In genomic region chr15:39784125-39784524, GRCh38 we compare ENCODE assay signal across 9 cellular contexts. TPM values are rescaled to one million over a fixed set of nuclear protein-coding genes. Genes with fewer than 3 reads are reported as not detected.
DNase-seq lines count a peak whose midpoint lies in the region; ATAC-seq and TF ChIP-seq lines count a peak whose summit lies in the region.
"Had no signal": no experiment of that assay in that cellular context is flagged by ENCODE, and none has a peak within 500 bp of the region (broad histone marks: within the 10 kb centered on the region; RNA-seq: fewer than 3 reads in every experiment).

No MANE protein-coding gene starts in this region.

- H3K36me3 Mint-ChIP-seq in activated CD8-positive, alpha-beta memory T cell treated with anti-CD3 and anti-CD28 coated beads, Interleukin-2, amount 10 ng/mL, durations not matched to agents 7 days and 5 days: peaks cover 3% of the 10 kb centered on the region
- peaks cover 12% of the 10 kb centered on the region for H3K36me3 Mint-ChIP-seq in stimulated activated effector memory CD8-positive, alpha-beta T cell treated with anti-CD3 and anti-CD28 coated beads, Interleukin-12 subunit alpha, Interleukin-12 subunit beta, amount 100 ng/mL, for 72 hours

- H2AFZ ChIP-seq in SU-DHL-6 (ENCODE audit: low read depth, low read length, severe bottlenecking): no peak overlapping the region

- H3K4me3 ChIP-seq in SU-DHL-6 (ENCODE audit: insufficient read depth, low read length, poor library complexity, severe bottlenecking): peak overlapping the region; percentile 81

- H3K79me2 ChIP-seq in SU-DHL-6 (ENCODE audit: insufficient read depth, low read length): no peaks in the 10 kb centered on the region

- TF ChIP-seq CTCF in SU-DHL-6 (IDR thresholded peaks at IDR 0.05; ENCODE audit: insufficient read depth, low read length, poor library complexity, severe bottlenecking): no peak

- no peak for DNase-seq in activated CD8-positive, alpha-beta memory T cell treated with anti-CD3 and anti-CD28 coated beads, Interleukin-2, amount 10 ng/mL, durations not matched to agents 7 days and 5 days
- no peak for DNase-seq in activated CD8-positive, alpha-beta memory T cell treated with anti-CD3 and anti-CD28 coated beads for 24 hours
- peak; percentile 47 for DNase-seq in fibroblast of peridontal ligament (ENCODE audit: extremely low read depth)
- no peak for DNase-seq in stimulated activated effector memory CD8-positive, alpha-beta T cell treated with anti-CD3 and anti-CD28 coated beads, Interleukin-12 subunit alpha, Interleukin-12 subunit beta, amount 100 ng/mL, for 72 hours (ENCODE audit: low spot score in 2 of 2)
- no peak for DNase-seq in NCI-H446 treated with DMSO at 0.1 percent for 48 hours (lab: John Stamatoyannopoulos, UW)
- no peak for DNase-seq in stimulated activated CD4-positive, alpha-beta T cell treated with anti-CD3 and anti-CD28 coated beads, Interleukin-15, amount 100 ng/mL, for 24 hours
- DNase-seq: MV-4-11 had no signal

- H3K4me1 Mint-ChIP-seq in activated CD8-positive, alpha-beta memory T cell treated with anti-CD3 and anti-CD28 coated beads, Interleukin-2, amount 10 ng/mL, durations not matched to agents 7 days and 5 days: peaks cover 59% of the 10 kb centered on the region
- peaks cover 38% of the 10 kb centered on the region for H3K4me1 Mint-ChIP-seq in stimulated activated effector memory CD8-positive, alpha-beta T cell treated with anti-CD3 and anti-CD28 coated beads, Interleukin-12 subunit alpha, Interleukin-12 subunit beta, amount 100 ng/mL, for 72 hours

- no peaks in the 10 kb centered on the region for H3K27me3 Mint-ChIP-seq in activated CD8-positive, alpha-beta memory T cell treated with anti-CD3 and anti-CD28 coated beads, Interleukin-2, amount 10 ng/mL, durations not matched to agents 7 days and 5 days

- no peaks in the 10 kb centered on the region for H3K9me2 ChIP-seq in SU-DHL-6 (replicated peaks; ENCODE audit: insufficient read depth, low read length)

- no peak for ATAC-seq in activated CD8-positive, alpha-beta memory T cell treated with anti-CD3 and anti-CD28 coated beads, Interleukin-2, amount 10 ng/mL, durations not matched to agents 7 days and 5 days
- no peak for ATAC-seq in stimulated activated effector memory CD8-positive, alpha-beta T cell treated with anti-CD3 and anti-CD28 coated beads, Interleukin-12 subunit alpha, Interleukin-12 subunit beta, amount 100 ng/mL, for 72 hours
- ATAC-seq in HG03439 (IDR thresholded peaks at IDR 0.05; ENCODE audit: unreplicated experiment): no peak

- no peaks in the 10 kb centered on the region for H3K9me3 Mint-ChIP-seq in activated CD8-positive, alpha-beta memory T cell treated with anti-CD3 and anti-CD28 coated beads, Interleukin-2, amount 10 ng/mL, durations not matched to agents 7 days and 5 days (ENCODE audit: low read depth)
- H3K9me3 Mint-ChIP-seq in stimulated activated effector memory CD8-positive, alpha-beta T cell treated with anti-CD3 and anti-CD28 coated beads, Interleukin-12 subunit alpha, Interleukin-12 subunit beta, amount 100 ng/mL, for 72 hours: no peaks in the 10 kb centered on the region

- no peaks in the 10 kb centered on the region for H4K20me1 ChIP-seq in SU-DHL-6 (ENCODE audit: low read depth, low read length)

- peak overlapping the region; percentile 59 for H3K4me2 ChIP-seq in SU-DHL-6 (ENCODE audit: low read depth, low read length, poor library complexity, severe bottlenecking)

- CTCF ChIA-PET in activated CD8-positive, alpha-beta memory T cell treated with anti-CD3 and anti-CD28 coated beads, Interleukin-2, amount 10 ng/mL, durations not matched to agents 7 days and 5 days (lab: Charles Lee): interaction anchor here (0.7 to 1.7 kb wide), 5 partner anchors 73 to 490 kb away, joined by 3 to 4 read pairs (median 4); no protein-coding TSS in a partner anchor

- H3K4me3 Mint-ChIP-seq in activated CD8-positive, alpha-beta memory T cell treated with anti-CD3 and anti-CD28 coated beads, Interleukin-2, amount 10 ng/mL, durations not matched to agents 7 days and 5 days: peak overlapping the region; percentile 91
- H3K4me3 Mint-ChIP-seq in stimulated activated effector memory CD8-positive, alpha-beta T cell treated with anti-CD3 and anti-CD28 coated beads, Interleukin-12 subunit alpha, Interleukin-12 subunit beta, amount 100 ng/mL, for 72 hours: peak overlapping the region; percentile 69

- H3K9ac ChIP-seq in SU-DHL-6 (ENCODE audit: low read length): peak overlapping the region; percentile 70

- H3F3A ChIP-seq in SU-DHL-6 (ENCODE audit: insufficient read depth): peaks cover 4% of the 10 kb centered on the region; the same call in 1 of the 2 replicates

- no peak overlapping the region for H3K27ac ChIP-seq in SU-DHL-6 (ENCODE audit: low read depth, low read length)

- no peaks in the 10 kb centered on the region for H3K27me3 ChIP-seq in SU-DHL-6 (ENCODE audit: low read length)

- H3K27ac Mint-ChIP-seq in activated CD8-positive, alpha-beta memory T cell treated with anti-CD3 and anti-CD28 coated beads, Interleukin-2, amount 10 ng/mL, durations not matched to agents 7 days and 5 days: peak overlapping the region; percentile 77
- H3K27ac Mint-ChIP-seq in stimulated activated effector memory CD8-positive, alpha-beta T cell treated with anti-CD3 and anti-CD28 coated beads, Interleukin-12 subunit alpha, Interleukin-12 subunit beta, amount 100 ng/mL, for 72 hours: peak overlapping the region; percentile 63

- H3K36me3 ChIP-seq in SU-DHL-6 (ENCODE audit: low read length): no peaks in the 10 kb centered on the region

- no peaks in the 10 kb centered on the region for H3K9me3 ChIP-seq in SU-DHL-6 (ENCODE audit: insufficient read depth, low read length)

RNA-seq across cellular contexts. Expression of gene FSIP1, which starts 1.5 kb away (rescaled TPM):
- total RNA-seq in activated CD8-positive, alpha-beta memory T cell treated with anti-CD3 and anti-CD28 coated beads, Interleukin-2, amount 10 ng/mL, durations not matched to agents 7 days and 5 days: under 1 TPM; 0.50 to 0.56 TPM
